ENCODE assay signal across 25 cellular contexts in genomic region chr17:32917081-32917480, GRCh38. TPM values are rescaled to one million over a fixed set of nuclear protein-coding genes. Genes with fewer than 3 reads are reported as not detected.
"Had no signal": no experiment of that assay in that cellular context is flagged by ENCODE, and none has a peak within 500 bp of the region (broad histone marks: within the 10 kb centered on the region; RNA-seq: fewer than 3 reads in every experiment).

No MANE protein-coding gene starts in this region.

- H3K36me3 ChIP-seq: cardiac muscle cell, ovary, thoracic aorta, upper lobe of left lung had no signal

- DNase-seq: activated B cell treated with CpG ODN at 0.5 μM for 24 hours; activated CD4-positive, alpha-beta T cell treated with anti-CD3 and anti-CD28 coated beads for 4 hours; activated CD8-positive, alpha-beta memory T cell treated with anti-CD3 and anti-CD28 coated beads, Interleukin-2, amount 50 U/mL, for 4 hours; activated CD8-positive, alpha-beta T cell treated with anti-CD3 and anti-CD28 coated beads, Interleukin-2, amount 10 ng/mL, durations not matched to agents 7 days and 5 days; activated effector memory CD4-positive, alpha-beta T cell treated with anti-CD3 and anti-CD28 coated beads, Interleukin-2, amount 50 U/mL, for 16 hours; activated naive CD4-positive, alpha-beta T cell treated with anti-CD3 and anti-CD28 coated beads, Interleukin-2, amount 50 U/mL, for 16 hours; activated naive CD8-positive, alpha-beta T cell treated with anti-CD3 and anti-CD28 coated beads, Interleukin-2, amount 50 U/mL, for 24 hours; activated T-cell treated with anti-CD3 and anti-CD28 coated beads, Interleukin-2, amount 50 U/mL, for 24 hours; body of pancreas; foreskin fibroblast; kidney; naive thymus-derived CD4-positive, alpha-beta T cell; ovary; psoas muscle; right cardiac atrium; stimulated activated CD4-positive, alpha-beta T cell treated with anti-CD3 and anti-CD28 coated beads, Interleukin-1b, Interleukin-23, amount 100 ng/mL, for 48 hours; SW 1271; T-helper 17 cell; upper lobe of left lung had no signal

- H3K4me3 ChIP-seq: body of pancreas, cardiac muscle cell, lung, ovary, psoas muscle, SK-N-MC, thoracic aorta, upper lobe of left lung had no signal

- H3K27me3 ChIP-seq: body of pancreas, cardiac muscle cell, ovary, upper lobe of left lung had no signal

- H3K27ac ChIP-seq: body of pancreas, cardiac muscle cell, ovary, psoas muscle, SK-N-MC, thoracic aorta, upper lobe of left lung had no signal

- H3K4me1 ChIP-seq: psoas muscle had no signal

- H3K9me3 ChIP-seq: body of pancreas, ovary, psoas muscle, thoracic aorta, upper lobe of left lung had no signal

- ATAC-seq: activated CD8-positive, alpha-beta T cell treated with anti-CD3 and anti-CD28 coated beads, Interleukin-2, amount 10 ng/mL, durations not matched to agents 7 days and 5 days; activated naive CD8-positive, alpha-beta T cell treated with anti-CD3 and anti-CD28 coated beads, Interleukin-2, amount 50 U/mL, for 24 hours; body of pancreas; left lobe of liver; naive thymus-derived CD4-positive, alpha-beta T cell; psoas muscle; right cardiac atrium; stimulated activated memory B cell treated with anti-CD40 and anti-IgM and Interleukin-4, amounts not matched to agents 10 μg/mL and 1 μg/mL and 100 μg/mL, for 72 hours; T-helper 17 cell had no signal

RNA-seq across cellular contexts. Expression of gene TMEM98, which starts 10.9 kb away (rescaled TPM):
- total RNA-seq: activated B cell treated with CpG ODN at 0.5 μM for 24 hours; activated CD8-positive, alpha-beta T cell treated with anti-CD3 and anti-CD28 coated beads, Interleukin-2, amount 10 ng/mL, durations not matched to agents 7 days and 5 days; T-helper 17 cell had no signal
- polyA plus RNA-seq: naive thymus-derived CD4-positive, alpha-beta T cell had no signal
